25 cellular contexts compared by ENCODE assay signal in genomic region chr19:31534786-31535185, GRCh38.
"Had no signal": no experiment of that assay in that cellular context is flagged by ENCODE, and none has a peak within 500 bp of the region (broad histone marks: within the 10 kb centered on the region; RNA-seq: fewer than 3 reads in every experiment).

No MANE protein-coding gene starts in this region.

- H3K9me3 ChIP-seq: colonic mucosa, gastroesophageal sphincter, ovary, suprapubic skin, tibial artery had no signal

- H3K4me3 Mint-ChIP-seq: immature natural killer cell; naive thymus-derived CD4-positive, alpha-beta T cell; stimulated activated effector memory CD8-positive, alpha-beta T cell treated with anti-CD3 and anti-CD28 coated beads, Interleukin-12 subunit alpha, Interleukin-12 subunit beta, amount 100 ng/mL, for 72 hours had no signal

- H3K36me3 ChIP-seq: colonic mucosa, esophagus squamous epithelium, gastroesophageal sphincter, ovary, suprapubic skin, tibial artery had no signal

- ATAC-seq: gastroesophageal sphincter; left cardiac atrium; left ventricle myocardium superior; naive thymus-derived CD4-positive, alpha-beta T cell; right cardiac atrium; stimulated activated effector memory CD8-positive, alpha-beta T cell treated with anti-CD3 and anti-CD28 coated beads, Interleukin-12 subunit alpha, Interleukin-12 subunit beta, amount 100 ng/mL, for 72 hours; stimulated activated naive CD8-positive, alpha-beta T cell treated with anti-CD3 and anti-CD28 coated beads, Interleukin-15, Interleukin-2, amounts not matched to agents 100 U/mL and 50 U/mL, for 24 hours had no signal

- DNase-seq: caudate nucleus; colonic mucosa; dorsolateral prefrontal cortex; effector memory CD4-positive, alpha-beta T cell; esophagus squamous epithelium; foreskin fibroblast; glutamatergic neuron; immature natural killer cell; kidney; left cardiac atrium; left ventricle myocardium superior; mesenchymal stem cell; naive thymus-derived CD4-positive, alpha-beta T cell; ovary; right cardiac atrium; stimulated activated CD4-positive, alpha-beta T cell treated with anti-CD3 and anti-CD28 coated beads, Interleukin-4, amount 100 ng/mL, for 1 hour; stimulated activated CD8-positive, alpha-beta memory T cell treated with anti-CD3 and anti-CD28 coated beads, Interleukin-4, amount 100 ng/mL, for 48 hours; stimulated activated naive CD8-positive, alpha-beta T cell treated with anti-CD3 and anti-CD28 coated beads, Interleukin-15, Interleukin-2, amounts not matched to agents 100 U/mL and 50 U/mL, for 24 hours; tibial artery had no signal

- H3K27ac Mint-ChIP-seq: immature natural killer cell; naive thymus-derived CD4-positive, alpha-beta T cell; stimulated activated effector memory CD8-positive, alpha-beta T cell treated with anti-CD3 and anti-CD28 coated beads, Interleukin-12 subunit alpha, Interleukin-12 subunit beta, amount 100 ng/mL, for 72 hours had no signal

- H3K4me3 ChIP-seq: colonic mucosa, dorsolateral prefrontal cortex, esophagus squamous epithelium, gastroesophageal sphincter, lung, ovary, smooth muscle cell, suprapubic skin, tibial artery had no signal

- H3K27me3 ChIP-seq: colonic mucosa, esophagus squamous epithelium, gastroesophageal sphincter, ovary, suprapubic skin, tibial artery had no signal

- H3K27ac ChIP-seq: colonic mucosa, dorsolateral prefrontal cortex, epithelial cell of prostate, esophagus squamous epithelium, gastroesophageal sphincter, ovary, suprapubic skin, tibial artery had no signal

- H3K36me3 Mint-ChIP-seq: immature natural killer cell; stimulated activated effector memory CD8-positive, alpha-beta T cell treated with anti-CD3 and anti-CD28 coated beads, Interleukin-12 subunit alpha, Interleukin-12 subunit beta, amount 100 ng/mL, for 72 hours had no signal

- H3K4me1 Mint-ChIP-seq: immature natural killer cell; naive thymus-derived CD4-positive, alpha-beta T cell; stimulated activated effector memory CD8-positive, alpha-beta T cell treated with anti-CD3 and anti-CD28 coated beads, Interleukin-12 subunit alpha, Interleukin-12 subunit beta, amount 100 ng/mL, for 72 hours had no signal

- H3K9me3 Mint-ChIP-seq: immature natural killer cell; stimulated activated effector memory CD8-positive, alpha-beta T cell treated with anti-CD3 and anti-CD28 coated beads, Interleukin-12 subunit alpha, Interleukin-12 subunit beta, amount 100 ng/mL, for 72 hours had no signal

- H3K4me1 ChIP-seq: colonic mucosa, esophagus squamous epithelium, gastroesophageal sphincter, suprapubic skin, tibial artery had no signal
